In genomic region chr15:85109333-85109732, GRCh38 we compare ENCODE assay signal across 22 cellular contexts.
DNase-seq lines count a peak whose midpoint lies in the region; ATAC-seq and TF ChIP-seq lines count a peak whose summit lies in the region.
"Had no signal": no experiment of that assay in that cellular context is flagged by ENCODE, and none has a peak within 500 bp of the region (broad histone marks: within the 10 kb centered on the region; RNA-seq: fewer than 3 reads in every experiment).

No MANE protein-coding gene starts in this region.

- no peak for ATAC-seq in activated T-helper 17 cell treated with anti-CD3 and anti-CD28 coated beads, Interleukin-2, amount 50 U/mL, for 72 hours (replicated peaks)
- ATAC-seq: GM12878, GM23338, HCT116 had no signal

- peak overlapping the region; percentile 27 for H3K27ac Mint-ChIP-seq in activated T-helper 17 cell treated with anti-CD3 and anti-CD28 coated beads, Interleukin-2, amount 50 U/mL, for 72 hours
- peak overlapping the region; percentile 24 for H3K27ac Mint-ChIP-seq in type B pancreatic cell
- H3K27ac Mint-ChIP-seq: CD4-positive, alpha-beta T cell; GM23338; H9 had no signal

- DNase-seq in caudate nucleus (lab: John Stamatoyannopoulos, UW) (no peak), type B pancreatic cell (ENCODE audit: extremely low spot score, unreplicated experiment) (no peak), AG20443 (ENCODE audit: low spot score) (no peak), lower leg skin (ENCODE audit: low spot score in 2 of 2) (no peak), OCI-M1 (lab: John Stamatoyannopoulos, UW) (no peak), NCI-H1930 (lab: John Stamatoyannopoulos, UW) (no peak)
- DNase-seq: AML-193; BE2C; CD4-positive, alpha-beta T cell; CD8-positive, alpha-beta memory T cell; DMS 273 treated with DMSO at 0.1 percent for 48 hours; DMS79; EL; GDM1; H9 had no signal

- no peak overlapping the region for H3K4me3 ChIP-seq in lower leg skin (ENCODE audit: low read depth, poor library complexity, severe bottlenecking)
- H3K4me3 ChIP-seq: BLaER1 treated with 17β-estradiol and CSF1 and Interleukin-3, amounts not matched to agents 10 nM and 100 nM; GM12878; GM23338 had no signal

- H3K27me3 Mint-ChIP-seq in activated T-helper 17 cell treated with anti-CD3 and anti-CD28 coated beads, Interleukin-2, amount 50 U/mL, for 72 hours = no peaks in the 10 kb centered on the region
- no peaks in the 10 kb centered on the region for H3K27me3 Mint-ChIP-seq in type B pancreatic cell
- H3K27me3 Mint-ChIP-seq: CD4-positive, alpha-beta T cell; CD8-positive, alpha-beta memory T cell had no signal

- no peaks in the 10 kb centered on the region for H3K9me3 Mint-ChIP-seq in activated T-helper 17 cell treated with anti-CD3 and anti-CD28 coated beads, Interleukin-2, amount 50 U/mL, for 72 hours
- no peaks in the 10 kb centered on the region for H3K9me3 Mint-ChIP-seq in type B pancreatic cell
- H3K9me3 Mint-ChIP-seq: CD14-positive monocyte; CD4-positive, alpha-beta T cell; CD8-positive, alpha-beta memory T cell; GM23338; H9 had no signal

- H3K27me3 ChIP-seq in layer of hippocampus (ENCODE audit: control insufficient read depth, insufficient read depth, low read length) = no peaks in the 10 kb centered on the region
- H3K27me3 ChIP-seq: BE2C; BLaER1 treated with 17β-estradiol and CSF1 and Interleukin-3, amounts not matched to agents 10 nM and 100 nM had no signal

- H3K4me3 Mint-ChIP-seq in activated T-helper 17 cell treated with anti-CD3 and anti-CD28 coated beads, Interleukin-2, amount 50 U/mL, for 72 hours = no peak overlapping the region
- no peak overlapping the region for H3K4me3 Mint-ChIP-seq in type B pancreatic cell
- H3K4me3 Mint-ChIP-seq: CD14-positive monocyte; CD4-positive, alpha-beta T cell; CD8-positive, alpha-beta memory T cell; GM23338; H9 had no signal

- peaks cover 24% of the 10 kb centered on the region for H3K36me3 Mint-ChIP-seq in activated T-helper 17 cell treated with anti-CD3 and anti-CD28 coated beads, Interleukin-2, amount 50 U/mL, for 72 hours (ENCODE audit: low read depth)
- H3K36me3 Mint-ChIP-seq in type B pancreatic cell = peaks cover 9% of the 10 kb centered on the region

- H3K27ac ChIP-seq in caudate nucleus (ENCODE audit: low read depth, low read length) (peak overlapping the region; percentile 58), layer of hippocampus (ENCODE audit: low read depth, low read length) (peak overlapping the region; percentile 19)
- H3K27ac ChIP-seq: BLaER1 treated with 17β-estradiol and CSF1 and Interleukin-3, amounts not matched to agents 10 nM and 100 nM had no signal

- H3K4me1 Mint-ChIP-seq in activated T-helper 17 cell treated with anti-CD3 and anti-CD28 coated beads, Interleukin-2, amount 50 U/mL, for 72 hours = peaks cover 4% of the 10 kb centered on the region
- no peaks in the 10 kb centered on the region for H3K4me1 Mint-ChIP-seq in type B pancreatic cell (ENCODE audit: unreplicated experiment)
- H3K4me1 Mint-ChIP-seq: CD14-positive monocyte; CD8-positive, alpha-beta memory T cell; GM23338 had no signal

- TF ChIP-seq CTCF in type B pancreatic cell (conservative IDR thresholded peaks at IDR 0.05) = no peak
- no peak for TF ChIP-seq CTCF in lower leg skin (IDR thresholded peaks at IDR 0.05)

- intact Hi-C loops in lower leg skin (cut with DNase I; ENCODE audit: low total_unique reads) = no loop called here

- no peak for TF ChIP-seq POLR2A in lower leg skin (IDR thresholded peaks at IDR 0.05)

- WGBS in lower leg skin, 2 donors = 86 to 91% methylated on average over 2 of the region's 2 CpGs
